In genomic region chr17:45227631-45228120, GRCh38 we compare ENCODE assay signal across 9 cellular contexts. TPM values are rescaled to one million over a fixed set of nuclear protein-coding genes. Genes with fewer than 3 reads are reported as not detected.
DNase-seq lines count a peak whose midpoint lies in the region; ATAC-seq, FAIRE-seq and TF ChIP-seq lines count a peak whose summit lies in the region.
"Had no signal": no experiment of that assay in that cellular context is flagged by ENCODE, and none has a peak within 500 bp of the region (broad histone marks: within the 10 kb centered on the region; RNA-seq: fewer than 3 reads in every experiment).

No MANE protein-coding gene starts in this region.

- no peak for TF ChIP-seq POLR2A in K562 (conservative IDR thresholded peaks at IDR 0.05)
- TF ChIP-seq POLR2A in testis (IDR thresholded peaks at IDR 0.05), result no peak

- no peak for TF ChIP-seq RAD21 in K562 (CRISPR knock-in tag; conservative IDR thresholded peaks at IDR 0.05 in 1 of 2, IDR thresholded peaks at IDR 0.05 in 1 of 2)

- H3K4me1 ChIP-seq in BLaER1 (peaks cover 99% of the 10 kb centered on the region), K562 (replicated peaks in 1 of 2; ENCODE audit: control insufficient read depth in 2 of 2, insufficient read depth in 2 of 2, low read length in 2 of 2) (peaks cover 76 to 89% of the 10 kb centered on the region in 2 experiments), neuronal stem cell (ENCODE audit: control insufficient read depth in 2 of 2, insufficient read depth in 1 of 2, low read depth in 1 of 2, low read length in 2 of 2) (peaks cover 5 to 18% of the 10 kb centered on the region in 2 donors), testis (peaks cover 10% of the 10 kb centered on the region)

- no peak for FAIRE-seq in K562 (lab: Jason Lieb, UNC)

- no peak overlapping the region for H3K14ac ChIP-seq in neuronal stem cell (ENCODE audit: low read length)

- POLR2A ChIA-PET in K562 (lab: Yijun Ruan, JAX), result interaction anchor here (0.6 to 9.0 kb wide), 4 partner anchors 9 to 84 kb away, joined by 3 to 92 read pairs (median 4); partner anchors contain the start of gene HEXIM1

- peak overlapping the region; percentile 13 for H3K18ac ChIP-seq in neuronal stem cell (ENCODE audit: low read length)

- H4K20me1 ChIP-seq in BLaER1 (peaks cover 36% of the 10 kb centered on the region), K562 (replicated peaks; ENCODE audit: control insufficient read depth, insufficient read depth, low read length) (no peaks in the 10 kb centered on the region)

- H3K79me2 ChIP-seq in K562 (ENCODE audit: control insufficient read depth, insufficient read depth, low read length), result peaks cover 69% of the 10 kb centered on the region

- H2AFZ ChIP-seq in K562 (ENCODE audit: low read depth, low read length), result no peak overlapping the region
- no peak overlapping the region for H2AFZ ChIP-seq in neuronal stem cell (ENCODE audit: low read length)

- 81% methylated on average over 6 of the region's 6 CpGs for WGBS in K562 (ENCODE audit: insufficient coverage, low coverage, missing lambda C conversion rate)
- no CpG with 5 or more reads among the region's 6 CpGs for whole genome bisulfite sequencing in neuronal stem cell (ENCODE audit: extremely low coverage in 2 of 2, insufficient read length in 2 of 2, insufficient replicate concordance in 1 of 2), 2 donors
- 75 to 91% methylated on average over 6 of the region's 6 CpGs for WGBS in testis, 2 donors

- peak overlapping the region; percentile 85 for H2BK12ac ChIP-seq in neuronal stem cell (ENCODE audit: low read length)

- no peak for ATAC-seq in K562
- ATAC-seq in HG03571 (IDR thresholded peaks at IDR 0.05; ENCODE audit: unreplicated experiment), result no peak

- CTCF ChIA-PET in K562 (lab: Yijun Ruan, JAX; ENCODE audit: low intra/inter-chr PET ratio), result no interaction called here

- TF ChIP-seq CTCF in K562 (IDR thresholded peaks at IDR 0.05 in 2 of 3, conservative IDR thresholded peaks at IDR 0.05 in 1 of 3; ENCODE audit: insufficient read depth in 2 of 3, low read depth in 1 of 3, low read length in 3 of 3), result no peak
- no peak for TF ChIP-seq CTCF in testis (IDR thresholded peaks at IDR 0.05)

- H3K27ac ChIP-seq in BLaER1, result peak overlapping the region; percentile 94
- peak overlapping the region; percentile 98 for H3K27ac ChIP-seq in KOPT-K1 (ENCODE audit: low read depth, low read length, poor library complexity, severe bottlenecking)
- H3K27ac ChIP-seq in K562 (ENCODE audit: extremely low read depth, low read depth, low read length), result peak overlapping the region; percentile 90; the same call in 2 of the 3 replicates
- no peak overlapping the region for H3K27ac ChIP-seq in neuronal stem cell (replicated peaks; ENCODE audit: low read length)
- peak overlapping the region in 1 of 2 donors; percentile 56 for H3K27ac ChIP-seq in testis

- intact Hi-C loops in K562 (cut with micrococcal nuclease) (no loop called here), testis (cut with DNase I; ENCODE audit: low total_unique reads) (no loop called here)

- H3K4me3 ChIP-seq in BLaER1, result peak overlapping the region; percentile 83
- no peak overlapping the region for H3K4me3 ChIP-seq in K562
- no peak overlapping the region for H3K4me3 ChIP-seq in neuronal stem cell (ENCODE audit: low read length in 2 of 2)
- no peak overlapping the region for H3K4me3 ChIP-seq in testis

- no peak overlapping the region for H4K91ac ChIP-seq in neuronal stem cell (ENCODE audit: low read depth, low read length, poor library complexity)

- in situ Hi-C loops in K562 (cut with MboI), result no loop called here

- peak overlapping the region; percentile 79 for H2BK5ac ChIP-seq in neuronal stem cell (ENCODE audit: low read length)

- peak overlapping the region; percentile 95 for H2AK5ac ChIP-seq in neuronal stem cell (ENCODE audit: low read depth, low read length)

- peak overlapping the region; percentile 53 for H2BK120ac ChIP-seq in neuronal stem cell (ENCODE audit: low read depth, low read length)

- H3K9me3 ChIP-seq in BLaER1 (no peaks in the 10 kb centered on the region), KOPT-K1 (ENCODE audit: insufficient read depth, low read length, poor library complexity, severe bottlenecking) (no peaks in the 10 kb centered on the region), K562 (replicated peaks; ENCODE audit: control insufficient read depth, insufficient read depth, low read depth, low read length) (no peaks in the 10 kb centered on the region), neuronal stem cell (replicated peaks in 1 of 2; ENCODE audit: control insufficient read depth in 2 of 2, insufficient read depth in 1 of 2, low read depth in 1 of 2, low read length in 2 of 2) (no peaks in the 10 kb centered on the region), testis (no peaks in the 10 kb centered on the region)

- no peak overlapping the region for H4K8ac ChIP-seq in neuronal stem cell (ENCODE audit: low read depth, low read length)

- H3K9me1 ChIP-seq in K562 (ENCODE audit: control insufficient read depth, insufficient read depth, low read length), result no peaks in the 10 kb centered on the region

- no peak for TF ChIP-seq EP300 in K562 (IDR thresholded peaks at IDR 0.05; ENCODE audit: low read length)

- peak overlapping the region; percentile 90 for H3K9ac ChIP-seq in BLaER1
- H3K9ac ChIP-seq in K562 (ENCODE audit: insufficient read depth in 1 of 2, low read depth in 2 of 2, low read length in 2 of 2), result peak overlapping the region; percentile 77 to 87; a peak in 3 of 4 replicates
- H3K9ac ChIP-seq in neuronal stem cell (ENCODE audit: low read depth, low read length, poor library complexity), result no peak overlapping the region

- H3K4ac ChIP-seq in neuronal stem cell (ENCODE audit: low read length), result no peak overlapping the region

- H3K36me3 ChIP-seq in BLaER1, result peaks cover 9% of the 10 kb centered on the region
- peaks cover 17% of the 10 kb centered on the region; the same call in 1 of the 2 replicates for H3K36me3 ChIP-seq in KOPT-K1 (ENCODE audit: insufficient read depth, low read length)
- no peaks in the 10 kb centered on the region for H3K36me3 ChIP-seq in K562 (ENCODE audit: control insufficient read depth, insufficient read depth, low read length)
- H3K36me3 ChIP-seq in neuronal stem cell (replicated peaks in 1 of 2; ENCODE audit: control insufficient read depth in 2 of 2, insufficient read depth in 2 of 2, low read length in 2 of 2), result no peaks in the 10 kb centered on the region
- H3K36me3 ChIP-seq in testis (ENCODE audit: low read depth, missing control alignments), result no peaks in the 10 kb centered on the region

- no peak for DNase-seq in K562 (ENCODE audit: extremely low read depth in 1 of 4, low spot score in 3 of 4)
- DNase-seq in neuronal stem cell (ENCODE audit: low spot score), result no peak
- DNase-seq in testis, result no peak
- no peak for DNase-seq in DMS 273 treated with DMSO at 0.1 percent for 48 hours (lab: John Stamatoyannopoulos, UW)
- DNase-seq in NOMO-1 treated with DMSO at 0.1 percent for 48 hours (lab: John Stamatoyannopoulos, UW; ENCODE audit: unreplicated experiment), result no peak
- DNase-seq: SHP77 treated with DMSO at 0.1 percent for 48 hours had no signal

- H3K27me3 ChIP-seq in BLaER1, result no peaks in the 10 kb centered on the region
- no peaks in the 10 kb centered on the region for H3K27me3 ChIP-seq in K562 (ENCODE audit: control insufficient read depth in 2 of 2, insufficient read depth in 2 of 2, low read length in 2 of 2)
- H3K27me3 ChIP-seq in neuronal stem cell (ENCODE audit: control insufficient read depth in 3 of 3, insufficient read depth in 3 of 3, low read depth in 1 of 3, low read length in 3 of 3), result peaks cover under 1 to 96% (median 21%) of the 10 kb centered on the region in 3 experiments
- no peaks in the 10 kb centered on the region for H3K27me3 ChIP-seq in testis

- no TSS peak for BruUV-seq in K562 (replicated peaks; lab: Mats Ljungman, UMichigan)

- H3K23ac ChIP-seq in neuronal stem cell (ENCODE audit: low read depth, low read length, poor library complexity), result peak overlapping the region; percentile 34

- H3K79me1 ChIP-seq in neuronal stem cell (ENCODE audit: low read depth, low read length), result peaks cover 1% of the 10 kb centered on the region

- peak overlapping the region; percentile 91 for H2BK15ac ChIP-seq in neuronal stem cell (ENCODE audit: low read length)

- peak overlapping the region; percentile 98 for H3K4me2 ChIP-seq in BLaER1
- peak overlapping the region; percentile 82 for H3K4me2 ChIP-seq in K562 (ENCODE audit: insufficient read depth, low read length)
- H3K4me2 ChIP-seq in neuronal stem cell (ENCODE audit: insufficient read depth, low read length, poor library complexity, severe bottlenecking), result no peak overlapping the region

RNA-seq across cellular contexts. Expression of gene FMNL1, which starts 6.0 kb away (rescaled TPM):
- total RNA-seq in K562 (2011; cell fraction: chromatin; rRNA removed; ENCODE audit: low replicate concordance), result 52.9 and 134 TPM in 2 replicates
- 50.8 and 62.5 TPM in 2 replicates for total RNA-seq in K562 (2011; cell fraction: nucleolus; rRNA removed)
- total RNA-seq in K562 (2011; cell fraction: nucleoplasm; rRNA removed), result 48.8 and 58.4 TPM in 2 replicates
- 6.9 and 10.1 TPM in 2 replicates for total RNA-seq in K562 (2014; rRNA removed)
- total RNA-seq in K562 (2014; rRNA removed; fragmentation: Illumina TruSeq; extraction: Trizol), result 5.7 and 5.8 TPM in 2 replicates
- total RNA-seq in K562 (2015; rRNA removed; fragmentation: Illumina TruSeq; extraction: Trizol), result 8.3 and 10.7 TPM in 2 replicates
- total RNA-seq in K562 (2021), result 32.1 and 36.6 TPM in 2 replicates
- 7.7 TPM in 2 replicates for polyA plus RNA-seq in K562 (2011; rRNA removed)
- polyA plus RNA-seq in K562 (2011; cell fraction: cytosol; rRNA removed), result 6.3 and 8.7 TPM in 2 replicates
- polyA plus RNA-seq in K562 (2011; cell fraction: nucleus; rRNA removed), result 57.8 and 61.3 TPM in 2 replicates
- polyA plus RNA-seq in K562 (2012), result 40.6 and 95.2 TPM in 2 replicates
- polyA plus RNA-seq in K562 (2014; fragmentation: Illumina TruSeq; extraction: Trizol), result 24.1 and 31.8 TPM in 2 replicates
- polyA plus RNA-seq in K562 (2014; fragmentation: Nextera tagmentation; extraction: Ambion mirVana), result 1 to 10 TPM in 1 of 2 experiments, under 1 TPM in 1; 0.70 to 1.3 TPM
- 16.6 and 16.9 TPM in 2 replicates for polyA plus RNA-seq in K562 (2014; rRNA removed)
- polyA minus RNA-seq in K562 (2011; rRNA and poly(A)+ RNA removed), result 3.6 and 10.5 TPM in 2 replicates
- 19.9 and 27.9 TPM in 2 replicates for polyA minus RNA-seq in K562 (2011; cell fraction: cytosol; rRNA and poly(A)+ RNA removed)
- polyA minus RNA-seq in K562 (2011; cell fraction: nucleus; rRNA and poly(A)+ RNA removed), result 14.5 and 19.8 TPM in 2 replicates
- polyA plus RNA-seq in neuronal stem cell (2013, experiment 1 of 2), result 2.8 TPM
- 2.9 TPM for polyA plus RNA-seq in neuronal stem cell (2013, experiment 2 of 2)
- total RNA-seq in testis, result 10 to 100 TPM; 11.1 to 15.8 TPM
- 13.9 TPM for polyA plus RNA-seq in testis (ENCODE audit: insufficient read depth, low read depth, low replicate concordance)

RNA-seq across cellular contexts. Expression of gene SPATA32, which starts 34.2 kb away (rescaled TPM):
- total RNA-seq in K562 (2011; cell fraction: chromatin; rRNA removed; ENCODE audit: low replicate concordance), result 0.30 and 0.49 TPM in 2 replicates
- total RNA-seq in K562 (2011; cell fraction: nucleolus; rRNA removed), result 0.17 and 0.26 TPM in 2 replicates
- total RNA-seq in K562 (2011; cell fraction: nucleoplasm; rRNA removed), result 0.29 TPM in 1 of 2 replicates, not detected in the other
- total RNA-seq in K562 (2014; rRNA removed), result not detected in 2 replicates
- not detected in 2 replicates for total RNA-seq in K562 (2014; rRNA removed; fragmentation: Illumina TruSeq; extraction: Trizol)
- total RNA-seq in K562 (2015; rRNA removed; fragmentation: Illumina TruSeq; extraction: Trizol), result not detected in 2 replicates
- not detected in 2 replicates for total RNA-seq in K562 (2021)
- not detected in 2 replicates for polyA plus RNA-seq in K562 (2011; rRNA removed)
- polyA plus RNA-seq in K562 (2011; cell fraction: cytosol; rRNA removed), result not detected in 2 replicates
- not detected in 2 replicates for polyA plus RNA-seq in K562 (2011; cell fraction: nucleus; rRNA removed)
- 0.18 and 0.30 TPM in 2 replicates for polyA plus RNA-seq in K562 (2012)
- not detected in 2 replicates for polyA plus RNA-seq in K562 (2014; fragmentation: Illumina TruSeq; extraction: Trizol)
- under 1 TPM; 0.03 to 0.06 TPM for polyA plus RNA-seq in K562 (2014; fragmentation: Nextera tagmentation; extraction: Ambion mirVana)
- polyA plus RNA-seq in K562 (2014; rRNA removed), result not detected in 2 replicates
- polyA minus RNA-seq in K562 (2011; rRNA and poly(A)+ RNA removed), result not detected in 2 replicates
- not detected in 2 replicates for polyA minus RNA-seq in K562 (2011; cell fraction: cytosol; rRNA and poly(A)+ RNA removed)
- not detected in 2 replicates for polyA minus RNA-seq in K562 (2011; cell fraction: nucleus; rRNA and poly(A)+ RNA removed)
- polyA plus RNA-seq in neuronal stem cell (2013, experiment 1 of 2), result 0.04 TPM
- polyA plus RNA-seq in neuronal stem cell (2013, experiment 2 of 2), result 0.01 TPM
- 10 to 100 TPM; 15.5 to 47.4 TPM for total RNA-seq in testis
- polyA plus RNA-seq in testis (ENCODE audit: insufficient read depth, low read depth, low replicate concordance), result 72.0 TPM

Comparison
In these comparisons a context has a peak if more than half of its experiments do, and no peak if none do; other contexts are left out.
1. RNA of gene SPATA32, which starts 34.2 kb away (total RNA-seq): 15.5 to 47.4 TPM in testis; 0.17 to 0.49 TPM in K562; every median in the first group is over 10 times any median in the second.